ENCODE assay signal across 1 cellular context in genomic region chr18:77069931-77070330, GRCh38.
TF ChIP-seq lines count a peak whose summit lies in the region.

No MANE protein-coding gene starts in this region.

TF ChIP-seq in GM12878, 131 proteins besides CTCF, POLR2A, EP300 and RAD21 (continued from another document):
- TF ChIP-seq, protein P1, sequence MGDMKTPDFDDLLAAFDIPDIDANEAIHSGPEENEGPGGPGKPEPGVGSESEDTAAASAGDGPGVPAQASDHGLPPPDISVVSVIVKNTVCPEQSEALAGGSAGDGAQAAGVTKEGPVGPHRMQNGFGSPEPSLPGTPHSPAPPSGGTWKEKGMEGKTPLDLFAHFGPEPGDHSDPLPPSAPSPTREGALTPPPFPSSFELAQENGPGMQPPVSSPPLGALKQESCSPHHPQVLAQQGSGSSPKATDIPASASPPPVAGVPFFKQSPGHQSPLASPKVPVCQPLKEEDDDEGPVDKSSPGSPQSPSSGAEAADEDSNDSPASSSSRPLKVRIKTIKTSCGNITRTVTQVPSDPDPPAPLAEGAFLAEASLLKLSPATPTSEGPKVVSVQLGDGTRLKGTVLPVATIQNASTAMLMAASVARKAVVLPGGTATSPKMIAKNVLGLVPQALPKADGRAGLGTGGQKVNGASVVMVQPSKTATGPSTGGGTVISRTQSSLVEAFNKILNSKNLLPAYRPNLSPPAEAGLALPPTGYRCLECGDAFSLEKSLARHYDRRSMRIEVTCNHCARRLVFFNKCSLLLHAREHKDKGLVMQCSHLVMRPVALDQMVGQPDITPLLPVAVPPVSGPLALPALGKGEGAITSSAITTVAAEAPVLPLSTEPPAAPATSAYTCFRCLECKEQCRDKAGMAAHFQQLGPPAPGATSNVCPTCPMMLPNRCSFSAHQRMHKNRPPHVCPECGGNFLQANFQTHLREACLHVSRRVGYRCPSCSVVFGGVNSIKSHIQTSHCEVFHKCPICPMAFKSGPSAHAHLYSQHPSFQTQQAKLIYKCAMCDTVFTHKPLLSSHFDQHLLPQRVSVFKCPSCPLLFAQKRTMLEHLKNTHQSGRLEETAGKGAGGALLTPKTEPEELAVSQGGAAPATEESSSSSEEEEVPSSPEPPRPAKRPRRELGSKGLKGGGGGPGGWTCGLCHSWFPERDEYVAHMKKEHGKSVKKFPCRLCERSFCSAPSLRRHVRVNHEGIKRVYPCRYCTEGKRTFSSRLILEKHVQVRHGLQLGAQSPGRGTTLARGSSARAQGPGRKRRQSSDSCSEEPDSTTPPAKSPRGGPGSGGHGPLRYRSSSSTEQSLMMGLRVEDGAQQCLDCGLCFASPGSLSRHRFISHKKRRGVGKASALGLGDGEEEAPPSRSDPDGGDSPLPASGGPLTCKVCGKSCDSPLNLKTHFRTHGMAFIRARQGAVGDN (IDR thresholded peaks at IDR 0.05) = no peak
- TF ChIP-seq IKZF2 (IDR thresholded peaks at IDR 0.05) = no peak
- no peak for TF ChIP-seq POLR2AphosphoS2 (IDR thresholded peaks at IDR 0.05; ENCODE audit: low read depth, low read length)
- TF ChIP-seq SIX5 (IDR thresholded peaks at IDR 0.05; ENCODE audit: low read depth, low read length, severe bottlenecking) = no peak
- no peak for TF ChIP-seq TARDBP (IDR thresholded peaks at IDR 0.05; ENCODE audit: borderline replicate concordance)
- TF ChIP-seq NR2C1 (IDR thresholded peaks at IDR 0.05) = no peak
- no peak for TF ChIP-seq YBX1 (IDR thresholded peaks at IDR 0.05)
- TF ChIP-seq MTA3 (IDR thresholded peaks at IDR 0.05; ENCODE audit: borderline replicate concordance, low read length) = no peak
- peak; percentile 58; the same call in 1 of the 2 replicates for TF ChIP-seq NFIC (IDR thresholded peaks at IDR 0.05; ENCODE audit: low read depth, low read length)
- TF ChIP-seq JUNB (IDR thresholded peaks at IDR 0.05) = peak; percentile 58
- no peak for TF ChIP-seq NBN (IDR thresholded peaks at IDR 0.05)
- peak; percentile 71; the same call in 1 of the 2 replicates for TF ChIP-seq FOXM1 (IDR thresholded peaks at IDR 0.05; ENCODE audit: low read depth, low read length)
- 0 out of 4 replicates have a peak, but pooled peaks of 1 of the 2 experiments have one; percentile 17 for TF ChIP-seq ETV6 (conservative IDR thresholded peaks at IDR 0.05 in 1 of 2, IDR thresholded peaks at IDR 0.05 in 1 of 2; ENCODE audit: borderline replicate concordance in 1 of 2, low read depth in 1 of 2)
- no peak for TF ChIP-seq CBX5 (IDR thresholded peaks at IDR 0.05; ENCODE audit: low read depth)
- peak; percentile 36 for TF ChIP-seq BCL3 (IDR thresholded peaks at IDR 0.05; ENCODE audit: borderline replicate concordance, insufficient read depth, low read depth, low read length, poor library complexity, severe bottlenecking)
- TF ChIP-seq, protein P2, sequence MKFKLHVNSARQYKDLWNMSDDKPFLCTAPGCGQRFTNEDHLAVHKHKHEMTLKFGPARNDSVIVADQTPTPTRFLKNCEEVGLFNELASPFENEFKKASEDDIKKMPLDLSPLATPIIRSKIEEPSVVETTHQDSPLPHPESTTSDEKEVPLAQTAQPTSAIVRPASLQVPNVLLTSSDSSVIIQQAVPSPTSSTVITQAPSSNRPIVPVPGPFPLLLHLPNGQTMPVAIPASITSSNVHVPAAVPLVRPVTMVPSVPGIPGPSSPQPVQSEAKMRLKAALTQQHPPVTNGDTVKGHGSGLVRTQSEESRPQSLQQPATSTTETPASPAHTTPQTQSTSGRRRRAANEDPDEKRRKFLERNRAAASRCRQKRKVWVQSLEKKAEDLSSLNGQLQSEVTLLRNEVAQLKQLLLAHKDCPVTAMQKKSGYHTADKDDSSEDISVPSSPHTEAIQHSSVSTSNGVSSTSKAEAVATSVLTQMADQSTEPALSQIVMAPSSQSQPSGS (IDR thresholded peaks at IDR 0.05; ENCODE audit: low read length) = peak; percentile 29; the same call in 1 of the 2 replicates
- peak; percentile 7; the same call in 1 of the 2 replicates for TF ChIP-seq RUNX3 (IDR thresholded peaks at IDR 0.05; ENCODE audit: low read length)
- TF ChIP-seq CREB1 (IDR thresholded peaks at IDR 0.05; ENCODE audit: low read depth) = peak; percentile 65
- TF ChIP-seq, protein P3, sequence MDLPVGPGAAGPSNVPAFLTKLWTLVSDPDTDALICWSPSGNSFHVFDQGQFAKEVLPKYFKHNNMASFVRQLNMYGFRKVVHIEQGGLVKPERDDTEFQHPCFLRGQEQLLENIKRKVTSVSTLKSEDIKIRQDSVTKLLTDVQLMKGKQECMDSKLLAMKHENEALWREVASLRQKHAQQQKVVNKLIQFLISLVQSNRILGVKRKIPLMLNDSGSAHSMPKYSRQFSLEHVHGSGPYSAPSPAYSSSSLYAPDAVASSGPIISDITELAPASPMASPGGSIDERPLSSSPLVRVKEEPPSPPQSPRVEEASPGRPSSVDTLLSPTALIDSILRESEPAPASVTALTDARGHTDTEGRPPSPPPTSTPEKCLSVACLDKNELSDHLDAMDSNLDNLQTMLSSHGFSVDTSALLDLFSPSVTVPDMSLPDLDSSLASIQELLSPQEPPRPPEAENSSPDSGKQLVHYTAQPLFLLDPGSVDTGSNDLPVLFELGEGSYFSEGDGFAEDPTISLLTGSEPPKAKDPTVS (IDR thresholded peaks at IDR 0.05; ENCODE audit: low read depth, low read length) = no peak
- TF ChIP-seq PAX8 (IDR thresholded peaks at IDR 0.05) = no peak
- TF ChIP-seq GATAD2B (conservative IDR thresholded peaks at IDR 0.05; ENCODE audit: low read depth) = no peak
- TF ChIP-seq ZBED1 (IDR thresholded peaks at IDR 0.05; ENCODE audit: borderline replicate concordance) = no peak
- no peak for TF ChIP-seq POU2F2 (IDR thresholded peaks at IDR 0.05; ENCODE audit: borderline replicate concordance, low read depth, low read length)
- no peak for TF ChIP-seq RELA (IDR thresholded peaks at IDR 0.05; ENCODE audit: borderline replicate concordance, partially characterized antibody)
- TF ChIP-seq SPI1 (IDR thresholded peaks at IDR 0.05; ENCODE audit: borderline replicate concordance, insufficient read depth, low read depth, low read length) = no peak
- no peak for TF ChIP-seq TBL1XR1 (IDR thresholded peaks at IDR 0.05; ENCODE audit: low read depth, low read length)
